In genomic region chr1:184118051-184118450, GRCh38 we compare ENCODE assay signal across 12 cellular contexts.
DNase-seq lines count a peak whose midpoint lies in the region; ATAC-seq and TF ChIP-seq lines count a peak whose summit lies in the region.
"Had no signal": no experiment of that assay in that cellular context is flagged by ENCODE, and none has a peak within 500 bp of the region (broad histone marks: within the 10 kb centered on the region; RNA-seq: fewer than 3 reads in every experiment).

No MANE protein-coding gene starts in this region.

- DNase-seq in GM03348 (ENCODE audit: low spot score) (peak; percentile 79), RPMI7951 (ENCODE audit: low read depth) (peak; percentile 91), fibroblast of mammary gland (ENCODE audit: low read depth) (peak; percentile 96), retinal pigment epithelial cell (ENCODE audit: low read depth) (peak; percentile 60)
- no peak for DNase-seq in activated CD4-positive, alpha-beta T cell treated with anti-CD3 and anti-CD28 coated beads for 4 hours
- DNase-seq in activated CD4-positive, CD25-positive, alpha-beta regulatory T cell (lab: John Stamatoyannopoulos, UW) = no peak
- DNase-seq: activated CD4-positive, alpha-beta memory T cell treated with anti-CD3 and anti-CD28 coated beads for 36 hours; Karpas-422; NCI-H526 treated with DMSO at 0.1 percent for 48 hours; thyroid gland had no signal

- no peak for ATAC-seq in GM19452 (IDR thresholded peaks at IDR 0.05; ENCODE audit: unreplicated experiment)
- ATAC-seq in HG02588 (IDR thresholded peaks at IDR 0.05; ENCODE audit: unreplicated experiment) = no peak

- TF ChIP-seq CTCF in fibroblast of mammary gland (conservative IDR thresholded peaks at IDR 0.05; ENCODE audit: control insufficient read depth, insufficient read depth, low read depth, low read length) = no peak
- TF ChIP-seq CTCF in retinal pigment epithelial cell (conservative IDR thresholded peaks at IDR 0.05; ENCODE audit: low read depth, low read length) = no peak

- no peak overlapping the region for H3K4me3 ChIP-seq in fibroblast of mammary gland (ENCODE audit: control insufficient read depth, low read depth, low read length)
- no peak overlapping the region for H3K4me3 ChIP-seq in retinal pigment epithelial cell (ENCODE audit: low read length)
- H3K4me3 ChIP-seq: thyroid gland had no signal

Comparison
In these comparisons a context has a peak if more than half of its experiments do, and no peak if none do; other contexts are left out.
1. DNase-seq: peak in GM03348 (single experiment), RPMI7951 (single experiment), fibroblast of mammary gland (single experiment) and retinal pigment epithelial cell (single experiment); none in activated CD4-positive, alpha-beta T cell treated with anti-CD3 and anti-CD28 coated beads for 4 hours (0 of 2) and activated CD4-positive, CD25-positive, alpha-beta regulatory T cell (0 of 4).